Comparison of ENCODE assay signal across 1 cellular context in genomic region chr19:36114763-36115452, GRCh38.
A peak's percentile ranks its signal among the peaks of the same experiment; 100 is the strongest.
TF ChIP-seq lines count a peak whose summit lies in the region.

POLR2I (minus strand) TSS chr19:36114875; CDS start chr19:36114856, 19 bp downstream.

TF ChIP-seq in K562, 482 proteins besides CTCF, POLR2A, EP300 and RAD21 (continued from another document and continues in another):
- TF ChIP-seq ZNF518B (CRISPR knock-in tag; IDR thresholded peaks at IDR 0.05): no peak
- no peak for TF ChIP-seq ZHX1 (conservative IDR thresholded peaks at IDR 0.05; ENCODE audit: low read length)
- no peak for TF ChIP-seq ZNF197 (CRISPR knock-in tag; IDR thresholded peaks at IDR 0.05; ENCODE audit: low read depth)
- TF ChIP-seq THRB (CRISPR knock-in tag; conservative IDR thresholded peaks at IDR 0.05): 0 out of 2 replicates have a peak, but pooled peaks have one; percentile 23
- TF ChIP-seq ZNF780A (CRISPR knock-in tag; IDR thresholded peaks at IDR 0.05): no peak
- TF ChIP-seq PHB (CRISPR knock-in tag; IDR thresholded peaks at IDR 0.05): no peak
- TF ChIP-seq CEBPZ (IDR thresholded peaks at IDR 0.05; ENCODE audit: borderline replicate concordance, low read depth, low read length): no peak
- no peak for TF ChIP-seq ZNF655 (CRISPR knock-in tag; IDR thresholded peaks at IDR 0.05)
- TF ChIP-seq SAFB2 (IDR thresholded peaks at IDR 0.05; ENCODE audit: borderline replicate concordance, low read depth, low read length, severe bottlenecking): no peak
- TF ChIP-seq E2F6 (IDR thresholded peaks at IDR 0.05; ENCODE audit: borderline replicate concordance in 1 of 2, extremely low read depth in 1 of 2, insufficient read depth in 1 of 2, insufficient read length in 1 of 2, low read depth in 1 of 2, low read length in 1 of 2, poor library complexity in 1 of 2, severe bottlenecking in 1 of 2): peak; percentile 98 to 99
- peak; percentile 67; the same call in 1 of the 2 replicates for TF ChIP-seq ZNF395 (CRISPR knock-in tag; IDR thresholded peaks at IDR 0.05)
- no peak for TF ChIP-seq THRAP3 (IDR thresholded peaks at IDR 0.05; ENCODE audit: borderline replicate concordance)
- no peak for TF ChIP-seq HNRNPL (IDR thresholded peaks at IDR 0.05; ENCODE audit: low read depth, low read length)
- 0 out of 2 replicates have a peak, but pooled peaks have one; percentile 21 for TF ChIP-seq ERF (CRISPR knock-in tag; IDR thresholded peaks at IDR 0.05)
- TF ChIP-seq RFX5 (IDR thresholded peaks at IDR 0.05; ENCODE audit: low read depth, low read length): no peak
- no peak for TF ChIP-seq SETDB1 (IDR thresholded peaks at IDR 0.05; ENCODE audit: low read length)
- TF ChIP-seq JUNB (CRISPR knock-in tag; conservative IDR thresholded peaks at IDR 0.05): no peak
- TF ChIP-seq ZNF76 (CRISPR knock-in tag; IDR thresholded peaks at IDR 0.05; ENCODE audit: borderline replicate concordance): no peak
- TF ChIP-seq ZFX (CRISPR knock-in tag; IDR thresholded peaks at IDR 0.05): no peak; the same call in 1 of the 2 replicates
- 0 out of 2 replicates have a peak, but pooled peaks have one; percentile 58 for TF ChIP-seq ZNF766 (CRISPR knock-in tag; conservative IDR thresholded peaks at IDR 0.05)
- TF ChIP-seq TEAD2 (tag; IDR thresholded peaks at IDR 0.05): no peak
- TF ChIP-seq CC2D1A (IDR thresholded peaks at IDR 0.05): no peak
- no peak for TF ChIP-seq HOXB6 (CRISPR knock-in tag; IDR thresholded peaks at IDR 0.05; ENCODE audit: borderline replicate concordance)
- TF ChIP-seq ATF3 (IDR thresholded peaks at IDR 0.05): no peak
- peak; percentile 37; the same call in 1 of the 2 replicates for TF ChIP-seq ATF3 (CRISPR knock-in tag; conservative IDR thresholded peaks at IDR 0.05)
- TF ChIP-seq RNF2 (IDR thresholded peaks at IDR 0.05): peak; percentile 77; the same call in 1 of the 2 replicates
- TF ChIP-seq POLR2H (tag; IDR thresholded peaks at IDR 0.05; ENCODE audit: low read depth): no peak
- no peak for TF ChIP-seq GTF2F1 (IDR thresholded peaks at IDR 0.05; ENCODE audit: low read depth, low read length)
- TF ChIP-seq SMARCA5 (IDR thresholded peaks at IDR 0.05): no peak
- TF ChIP-seq NR2C2 (CRISPR knock-in tag; IDR thresholded peaks at IDR 0.05): peak; percentile 63; the same call in 1 of the 2 replicates
- peak; percentile 74 for TF ChIP-seq NR2C2 (tag; IDR thresholded peaks at IDR 0.05)
- no peak for TF ChIP-seq SIX5 (IDR thresholded peaks at IDR 0.05; ENCODE audit: borderline replicate concordance in 1 of 2, insufficient read depth in 1 of 2, low read depth in 1 of 2, low read length in 2 of 2)
- no peak for TF ChIP-seq ZSCAN29 (IDR thresholded peaks at IDR 0.05)
- no peak for TF ChIP-seq MEF2A (IDR thresholded peaks at IDR 0.05; ENCODE audit: control insufficient read depth, low read depth, low read length)
- TF ChIP-seq SUPT5H (IDR thresholded peaks at IDR 0.05): peak; percentile 64; the same call in 1 of the 2 replicates
- no peak for TF ChIP-seq ILK (tag; IDR thresholded peaks at IDR 0.05; ENCODE audit: borderline replicate concordance, low read depth)
- TF ChIP-seq NCOR1 (IDR thresholded peaks at IDR 0.05): no peak
- no peak for TF ChIP-seq EGR1 (conservative IDR thresholded peaks at IDR 0.05)
- TF ChIP-seq USF2 (CRISPR knock-in tag; IDR thresholded peaks at IDR 0.05): peak; percentile 86
- no peak for TF ChIP-seq ZNF24 (IDR thresholded peaks at IDR 0.05)
- peak; percentile 67; the same call in 1 of the 2 replicates for TF ChIP-seq PHF8 (IDR thresholded peaks at IDR 0.05; ENCODE audit: borderline replicate concordance, low read length)
- no peak for TF ChIP-seq ZNF23 (CRISPR knock-in tag; IDR thresholded peaks at IDR 0.05)
- no peak; a peak in 1 of 4 replicates for TF ChIP-seq CSDE1 (IDR thresholded peaks at IDR 0.05)
- TF ChIP-seq KDM5B (IDR thresholded peaks at IDR 0.05; ENCODE audit: insufficient replicate concordance, low read depth, low read length): peak; percentile 68
- TF ChIP-seq ZNF324 (CRISPR knock-in tag; IDR thresholded peaks at IDR 0.05): no peak
- peak; percentile 98 for TF ChIP-seq BHLHE40 (IDR thresholded peaks at IDR 0.05; ENCODE audit: low read length)
- no peak for TF ChIP-seq NR4A1 (CRISPR knock-in tag; IDR thresholded peaks at IDR 0.05)
- no peak for TF ChIP-seq NR4A1 (tag; IDR thresholded peaks at IDR 0.05)
- TF ChIP-seq DEAF1 (CRISPR knock-in tag; IDR thresholded peaks at IDR 0.05): no peak
- no peak; a peak in 1 of 4 replicates for TF ChIP-seq FOXK2 (conservative IDR thresholded peaks at IDR 0.05 in 1 of 2, IDR thresholded peaks at IDR 0.05 in 1 of 2; ENCODE audit: low read depth in 2 of 2)
- TF ChIP-seq ATF7 (IDR thresholded peaks at IDR 0.05): 0 out of 2 replicates have a peak, but pooled peaks have one; percentile 62
